In genomic region chr16:89686520-89687091, GRCh38 we compare ENCODE assay signal across 8 cellular contexts. TPM values are rescaled to one million over a fixed set of nuclear protein-coding genes. Genes with fewer than 3 reads are reported as not detected.
A peak's percentile ranks its signal among the peaks of the same experiment; 100 is the strongest.
DNase-seq lines count a peak whose midpoint lies in the region; ATAC-seq and TF ChIP-seq lines count a peak whose summit lies in the region.

Gene CDK10 (plus strand): TSS chr16:89686689. CDS start chr16:89686711, 22 bp downstream.

- peaks cover 21% of the 10 kb centered on the region for H3K79me2 ChIP-seq in KMS-11 (ENCODE audit: insufficient read depth, low read depth)

- CTCF ChIA-PET in RWPE1 (lab: Yijun Ruan, JAX) = interaction anchor here (0.5 to 0.7 kb wide), 2 partner anchors 15 to 22 kb away, joined by 3 to 4 read pairs; partner anchors contain the start of gene SPATA2L

- peak; percentile 82 for ATAC-seq in GM21723 (IDR thresholded peaks at IDR 0.05; ENCODE audit: unreplicated experiment)
- ATAC-seq in natural killer cell treated with Interleukin-12 subunit alpha and Interleukin-12 subunit beta and Interleukin-15 and Interleukin-18, amount 100 ng/mL, for 72 hours = peak; percentile 95
- ATAC-seq in stimulated activated naive CD8-positive, alpha-beta T cell treated with anti-CD3 and anti-CD28 coated beads, Interleukin-15, Interleukin-2, amounts not matched to agents 100 U/mL and 50 U/mL, for 24 hours = peak; percentile 89

- H3K36me3 Mint-ChIP-seq in natural killer cell treated with Interleukin-12 subunit alpha and Interleukin-12 subunit beta and Interleukin-15 and Interleukin-18, amount 100 ng/mL, for 72 hours = no peaks in the 10 kb centered on the region

- H3K27me3 Mint-ChIP-seq in natural killer cell treated with Interleukin-12 subunit alpha and Interleukin-12 subunit beta and Interleukin-15 and Interleukin-18, amount 100 ng/mL, for 72 hours = no peaks in the 10 kb centered on the region

- H3K27me3 ChIP-seq in KMS-11 (ENCODE audit: insufficient read depth, low read depth) = no peaks in the 10 kb centered on the region

- H3K27ac Mint-ChIP-seq in natural killer cell treated with Interleukin-12 subunit alpha and Interleukin-12 subunit beta and Interleukin-15 and Interleukin-18, amount 100 ng/mL, for 72 hours = peak within 1 kb of the TSS; percentile 83 to 88

- DNase-seq in DMS79 (lab: John Stamatoyannopoulos, UW) (peak; percentile 34), RWPE1 (ENCODE audit: low spot score) (peak; percentile 96), fibroblast of peridontal ligament (ENCODE audit: extremely low read depth) (peak; percentile 84)
- DNase-seq in activated T-helper 9 cell treated with anti-CD3 and anti-CD28 coated beads, Interleukin-2, amount 50 U/mL, for 16 hours (ENCODE audit: low read depth) = peak; percentile 87
- peak; percentile 91 for DNase-seq in natural killer cell treated with Interleukin-12 subunit alpha and Interleukin-12 subunit beta and Interleukin-15 and Interleukin-18, amount 100 ng/mL, for 72 hours (ENCODE audit: low spot score)
- DNase-seq in stimulated activated naive CD8-positive, alpha-beta T cell treated with anti-CD3 and anti-CD28 coated beads, Interleukin-15, Interleukin-2, amounts not matched to agents 100 U/mL and 50 U/mL, for 24 hours = peak; percentile 94

- H3K4me3 ChIP-seq in KMS-11 (IDR thresholded peaks at IDR 0.05; ENCODE audit: insufficient read depth, low read depth, low read length) = no peak within 1 kb of the TSS

- H3K4me1 ChIP-seq in KMS-11 (ENCODE audit: low read depth, poor library complexity, severe bottlenecking) = peaks cover 21% of the 10 kb centered on the region

- H3K36me3 ChIP-seq in KMS-11 (ENCODE audit: insufficient read depth) = no peaks in the 10 kb centered on the region; the same call in 1 of the 2 replicates

- H3K9ac ChIP-seq in KMS-11 = peak within 1 kb of the TSS; percentile 83

- H2AFZ ChIP-seq in KMS-11 (ENCODE audit: low read depth) = peak within 1 kb of the TSS; percentile 87

- H3K4me1 Mint-ChIP-seq in natural killer cell treated with Interleukin-12 subunit alpha and Interleukin-12 subunit beta and Interleukin-15 and Interleukin-18, amount 100 ng/mL, for 72 hours (ENCODE audit: low read depth in 2 of 2) = peaks cover 10 to 12% of the 10 kb centered on the region in 2 donors

- TF ChIP-seq CTCF in KMS-11 (conservative IDR thresholded peaks at IDR 0.05; ENCODE audit: low read depth, low read length) (no peak), RWPE1 (conservative IDR thresholded peaks at IDR 0.05; ENCODE audit: low read depth) (no peak)

- H3K27ac ChIP-seq in KMS-11 (peak within 1 kb of the TSS; percentile 86), RWPE1 (peak within 1 kb of the TSS; percentile 92)

- no peaks in the 10 kb centered on the region for H3K9me3 Mint-ChIP-seq in natural killer cell treated with Interleukin-12 subunit alpha and Interleukin-12 subunit beta and Interleukin-15 and Interleukin-18, amount 100 ng/mL, for 72 hours

- H3K4me3 Mint-ChIP-seq in natural killer cell treated with Interleukin-12 subunit alpha and Interleukin-12 subunit beta and Interleukin-15 and Interleukin-18, amount 100 ng/mL, for 72 hours = peak within 1 kb of the TSS; percentile 87

- peak within 1 kb of the TSS; percentile 100 for H3K4me2 ChIP-seq in KMS-11

- H4K20me1 ChIP-seq in KMS-11 (ENCODE audit: insufficient read depth) = no peaks in the 10 kb centered on the region

- POLR2A ChIA-PET in RWPE1 (lab: Yijun Ruan, JAX; ENCODE audit: low non-redundant PET) = interaction anchor here (0.8 to 2.0 kb wide), 3 partner anchors 8 to 16 kb away, joined by 3 to 5 read pairs (median 4); no protein-coding TSS in a partner anchor

RNA-seq across cellular contexts. Expression of gene CDK10, which starts in this region (rescaled TPM):
- total RNA-seq in natural killer cell treated with Interleukin-12 subunit alpha and Interleukin-12 subunit beta and Interleukin-15 and Interleukin-18, amount 100 ng/mL, for 72 hours = 100 to 1,000 TPM in 1 of 2 donors, 10 to 100 TPM in 1; 60.8 to 115 TPM

Comparison
In these comparisons a context has a peak if more than half of its experiments do, and no peak if none do; other contexts are left out.
1. DNase-seq: peak in every context shown above with its lines; median percentile 96 in RWPE1; 94 in stimulated activated naive CD8-positive, alpha-beta T cell treated with anti-CD3 and anti-CD28 coated beads, Interleukin-15, Interleukin-2, amounts not matched to agents 100 U/mL and 50 U/mL, for 24 hours; 91 in natural killer cell treated with Interleukin-12 subunit alpha and Interleukin-12 subunit beta and Interleukin-15 and Interleukin-18, amount 100 ng/mL, for 72 hours; 87 in activated T-helper 9 cell treated with anti-CD3 and anti-CD28 coated beads, Interleukin-2, amount 50 U/mL, for 16 hours; 84 in fibroblast of peridontal ligament; 34 in DMS79.